ENCODE assay signal across 13 cellular contexts in genomic region chr10:79268717-79269116, GRCh38.
DNase-seq lines count a peak whose midpoint lies in the region; ATAC-seq, FAIRE-seq and TF ChIP-seq lines count a peak whose summit lies in the region.
"Had no signal": no experiment of that assay in that cellular context is flagged by ENCODE, and none has a peak within 500 bp of the region (broad histone marks: within the 10 kb centered on the region; RNA-seq: fewer than 3 reads in every experiment).

No MANE protein-coding gene starts in this region.

- H3K4me3 ChIP-seq in AG10803 (ENCODE audit: low read length): no peak overlapping the region
- no peak overlapping the region for H3K4me3 ChIP-seq in osteoblast (ENCODE audit: insufficient read depth, low read length)
- no peak overlapping the region for H3K4me3 ChIP-seq in left lung
- H3K4me3 ChIP-seq: prostate gland had no signal

- peaks cover 90% of the 10 kb centered on the region for H3K79me2 ChIP-seq in osteoblast (ENCODE audit: insufficient read depth, low read length)

- peak overlapping the region; percentile 32 for H3K4me2 ChIP-seq in osteoblast (ENCODE audit: insufficient read depth, low read length)

- peak; percentile 26 for DNase-seq in AG10803 (ENCODE audit: low read depth)
- DNase-seq in HTR-8/SVneo (ENCODE audit: insufficient read length, low spot score): no peak
- DNase-seq in osteoblast (ENCODE audit: insufficient read length, low spot score, missing footprints): no peak
- no peak for DNase-seq in activated T-cell treated with anti-CD3 and anti-CD28 coated beads, Interleukin-2, amount 50 U/mL, for 24 hours
- DNase-seq in left lung: no peak
- DNase-seq in NCI-H2196 treated with DMSO at 0.1 percent for 48 hours (lab: John Stamatoyannopoulos, UW; ENCODE audit: unreplicated experiment): no peak
- DNase-seq: NCI-H1092 treated with DMSO at 0.1 percent for 48 hours, NCI-H446 treated with DMSO at 0.1 percent for 48 hours had no signal

- no peak for ATAC-seq in left lung
- ATAC-seq in HG02870 (IDR thresholded peaks at IDR 0.05; ENCODE audit: unreplicated experiment): no peak

- intact Hi-C loops in dendritic cell treated with granulocyte-macrophage colony-stimulating factor and Interleukin-4, amounts not matched to agents 40 ng/mL and 50 ng/mL, for 4 days (cut with micrococcal nuclease): no loop called here
- intact Hi-C loops in left lung (cut with DNase I): no loop called here

- H3K27ac ChIP-seq in osteoblast (ENCODE audit: low read depth, low read length) (peak overlapping the region; percentile 98), left lung (peak overlapping the region in 1 of 2 donors; percentile 92)
- H3K27ac ChIP-seq: C4-2B, prostate gland, VCaP had no signal

- H3K9me3 Mint-ChIP-seq in dendritic cell treated with granulocyte-macrophage colony-stimulating factor and Interleukin-4, amounts not matched to agents 40 ng/mL and 50 ng/mL, for 4 days: no peaks in the 10 kb centered on the region
- H3K9me3 Mint-ChIP-seq in activated T-cell treated with anti-CD3 and anti-CD28 coated beads, Interleukin-2, amount 50 U/mL, for 24 hours: no peaks in the 10 kb centered on the region

- H3K36me3 ChIP-seq in osteoblast (ENCODE audit: insufficient read depth, low read length): peaks cover 30% of the 10 kb centered on the region
- peaks cover 0 to 3% of the 10 kb centered on the region in 2 donors for H3K36me3 ChIP-seq in left lung
- H3K36me3 ChIP-seq: prostate gland had no signal

- peaks cover 69% of the 10 kb centered on the region for H4K20me1 ChIP-seq in osteoblast (ENCODE audit: insufficient read depth, low read length)

- peaks cover 96% of the 10 kb centered on the region for H3K4me1 Mint-ChIP-seq in dendritic cell treated with granulocyte-macrophage colony-stimulating factor and Interleukin-4, amounts not matched to agents 40 ng/mL and 50 ng/mL, for 4 days (ENCODE audit: low read depth)
- peaks cover 26% of the 10 kb centered on the region for H3K4me1 Mint-ChIP-seq in activated T-cell treated with anti-CD3 and anti-CD28 coated beads, Interleukin-2, amount 50 U/mL, for 24 hours (ENCODE audit: low read depth)

- H3K4me3 Mint-ChIP-seq in dendritic cell treated with granulocyte-macrophage colony-stimulating factor and Interleukin-4, amounts not matched to agents 40 ng/mL and 50 ng/mL, for 4 days: no peak overlapping the region
- H3K4me3 Mint-ChIP-seq in activated T-cell treated with anti-CD3 and anti-CD28 coated beads, Interleukin-2, amount 50 U/mL, for 24 hours: no peak overlapping the region

- FAIRE-seq in HTR-8/SVneo (lab: Jason Lieb, UNC): peak; percentile 57

- H2AFZ ChIP-seq in osteoblast (ENCODE audit: low read length): no peak overlapping the region

- H3K27me3 Mint-ChIP-seq in dendritic cell treated with granulocyte-macrophage colony-stimulating factor and Interleukin-4, amounts not matched to agents 40 ng/mL and 50 ng/mL, for 4 days: no peaks in the 10 kb centered on the region
- H3K27me3 Mint-ChIP-seq in activated T-cell treated with anti-CD3 and anti-CD28 coated beads, Interleukin-2, amount 50 U/mL, for 24 hours: no peaks in the 10 kb centered on the region

- TF ChIP-seq CTCF in AG10803 (conservative IDR thresholded peaks at IDR 0.05; ENCODE audit: low read length): no peak
- TF ChIP-seq CTCF in osteoblast (IDR thresholded peaks at IDR 0.05; ENCODE audit: extremely low read depth, low read depth, low read length): no peak
- TF ChIP-seq CTCF in left lung (IDR thresholded peaks at IDR 0.05): no peak

- H3K27ac Mint-ChIP-seq in dendritic cell treated with granulocyte-macrophage colony-stimulating factor and Interleukin-4, amounts not matched to agents 40 ng/mL and 50 ng/mL, for 4 days: peak overlapping the region; percentile 91
- no peak overlapping the region for H3K27ac Mint-ChIP-seq in activated T-cell treated with anti-CD3 and anti-CD28 coated beads, Interleukin-2, amount 50 U/mL, for 24 hours

- H3K36me3 Mint-ChIP-seq in dendritic cell treated with granulocyte-macrophage colony-stimulating factor and Interleukin-4, amounts not matched to agents 40 ng/mL and 50 ng/mL, for 4 days (ENCODE audit: low read depth): peaks cover 82% of the 10 kb centered on the region
- H3K36me3 Mint-ChIP-seq in activated T-cell treated with anti-CD3 and anti-CD28 coated beads, Interleukin-2, amount 50 U/mL, for 24 hours (ENCODE audit: low read depth): peaks cover 3% of the 10 kb centered on the region

- H3K27me3 ChIP-seq in osteoblast (ENCODE audit: insufficient read depth, low read length) (no peaks in the 10 kb centered on the region), left lung (no peaks in the 10 kb centered on the region)

- H3K4me1 ChIP-seq in osteoblast (ENCODE audit: insufficient read depth, low read length) (peaks cover 56% of the 10 kb centered on the region), left lung (peaks cover 30 to 99% of the 10 kb centered on the region in 2 donors)

- H3K9me3 ChIP-seq in osteoblast (ENCODE audit: low read depth, low read length) (no peaks in the 10 kb centered on the region), left lung (no peaks in the 10 kb centered on the region)
- H3K9me3 ChIP-seq: prostate gland had no signal
